Comparison of ENCODE assay signal across 19 cellular contexts in the genomic region with DNA sequence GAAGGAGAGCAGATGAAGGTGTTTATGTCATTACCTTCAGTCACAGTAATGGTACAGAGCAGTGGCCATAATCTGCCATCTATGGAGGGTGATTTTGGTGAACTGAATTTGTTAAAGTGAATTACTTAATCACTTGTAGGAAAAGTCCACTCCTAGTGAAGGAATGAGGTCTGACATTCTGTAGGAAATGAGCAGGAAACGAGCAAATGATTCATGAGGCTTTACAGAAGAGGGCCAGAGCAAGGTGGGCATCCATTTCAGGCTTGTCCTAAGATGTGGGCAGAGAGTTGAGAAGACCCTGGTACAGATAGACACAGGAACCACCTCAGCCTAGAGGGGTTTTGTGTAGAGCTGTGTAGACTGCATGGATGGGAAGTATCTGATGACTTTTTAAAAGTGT. TPM values are rescaled to one million over a fixed set of nuclear protein-coding genes. Genes with fewer than 3 reads are reported as not detected.
DNase-seq lines count a peak whose midpoint lies in the region; ATAC-seq, FAIRE-seq and TF ChIP-seq lines count a peak whose summit lies in the region.
"Had no signal": no experiment of that assay in that cellular context is flagged by ENCODE, and none has a peak within 500 bp of the region (broad histone marks: within the 10 kb centered on the region; RNA-seq: fewer than 3 reads in every experiment).

No MANE protein-coding gene starts in this region.

- no peaks in the 10 kb centered on the region for H3K27me3 ChIP-seq in astrocyte (ENCODE audit: insufficient read depth, low read length)
- no peaks in the 10 kb centered on the region for H3K27me3 ChIP-seq in trophoblast cell (ENCODE audit: insufficient read depth, low read length)

- peaks cover under 1% of the 10 kb centered on the region for H3K4me1 Mint-ChIP-seq in activated CD8-positive, alpha-beta T cell treated with anti-CD3 and anti-CD28 coated beads for 36 hours (ENCODE audit: low read depth)
- peaks cover 5% of the 10 kb centered on the region for H3K4me1 Mint-ChIP-seq in activated CD8-positive, alpha-beta T cell treated with anti-CD3 and anti-CD28 coated beads, Interleukin-2, amount 10 ng/mL, durations not matched to agents 7 days and 5 days (ENCODE audit: low read depth)
- peaks cover 21% of the 10 kb centered on the region for H3K4me1 Mint-ChIP-seq in HFFc6 (ENCODE audit: low read depth)
- H3K4me1 Mint-ChIP-seq in astrocyte (ENCODE audit: low read depth, unreplicated experiment), result peaks cover 25% of the 10 kb centered on the region

- H3K27ac ChIP-seq in astrocyte (ENCODE audit: low read depth, low read length), result no peak overlapping the region
- no peak overlapping the region for H3K27ac ChIP-seq in trophoblast cell (ENCODE audit: low read depth, low read length)
- H3K27ac ChIP-seq: C4-2B, HL-60 had no signal

- peaks cover 69% of the 10 kb centered on the region for H3K36me3 Mint-ChIP-seq in activated CD8-positive, alpha-beta T cell treated with anti-CD3 and anti-CD28 coated beads for 36 hours (ENCODE audit: low read depth)
- H3K36me3 Mint-ChIP-seq in activated CD8-positive, alpha-beta T cell treated with anti-CD3 and anti-CD28 coated beads, Interleukin-2, amount 10 ng/mL, durations not matched to agents 7 days and 5 days (ENCODE audit: low read depth), result peaks cover 80% of the 10 kb centered on the region
- H3K36me3 Mint-ChIP-seq in HFFc6 (ENCODE audit: low read depth), result peaks cover 51% of the 10 kb centered on the region
- peaks cover 43% of the 10 kb centered on the region for H3K36me3 Mint-ChIP-seq in astrocyte (ENCODE audit: low read depth, unreplicated experiment)

- ATAC-seq in activated CD8-positive, alpha-beta T cell treated with anti-CD3 and anti-CD28 coated beads for 36 hours, result no peak
- no peak for ATAC-seq in activated CD8-positive, alpha-beta T cell treated with anti-CD3 and anti-CD28 coated beads, Interleukin-2, amount 10 ng/mL, durations not matched to agents 7 days and 5 days
- ATAC-seq in GM21786 (IDR thresholded peaks at IDR 0.05; ENCODE audit: unreplicated experiment), result no peak
- ATAC-seq: GM12878, HCT116 had no signal

- no peak overlapping the region for H3K4me3 ChIP-seq in astrocyte (ENCODE audit: insufficient read depth, low read depth, low read length)
- no peak overlapping the region for H3K4me3 ChIP-seq in trophoblast cell (ENCODE audit: low read depth, low read length)
- H3K4me3 ChIP-seq: GM12878 had no signal

- POLR2A ChIA-PET in activated CD8-positive, alpha-beta T cell treated with anti-CD3 and anti-CD28 coated beads for 36 hours (lab: Charles Lee), result interaction anchor here (1.1 kb wide), 1 partner anchor 14 kb away, joined by 3 read pairs; no protein-coding TSS in a partner anchor
- POLR2A ChIA-PET in activated CD8-positive, alpha-beta T cell treated with anti-CD3 and anti-CD28 coated beads, Interleukin-2, amount 10 ng/mL, durations not matched to agents 7 days and 5 days (lab: Charles Lee), result interaction anchor here (0.6 kb wide), 1 partner anchor 66 kb away, joined by 3 read pairs; no protein-coding TSS in a partner anchor

- no peak for FAIRE-seq in astrocyte (lab: Jason Lieb, UNC)
- FAIRE-seq: GM12878, GM19239 had no signal

- H3K4me2 ChIP-seq in astrocyte (ENCODE audit: low read length), result no peak overlapping the region
- H3K4me2 ChIP-seq in trophoblast cell (ENCODE audit: low read length), result no peak overlapping the region

- no peaks in the 10 kb centered on the region for H3K9me3 Mint-ChIP-seq in activated CD8-positive, alpha-beta T cell treated with anti-CD3 and anti-CD28 coated beads for 36 hours
- no peaks in the 10 kb centered on the region for H3K9me3 Mint-ChIP-seq in activated CD8-positive, alpha-beta T cell treated with anti-CD3 and anti-CD28 coated beads, Interleukin-2, amount 10 ng/mL, durations not matched to agents 7 days and 5 days (ENCODE audit: insufficient read depth)
- no peaks in the 10 kb centered on the region for H3K9me3 Mint-ChIP-seq in HFFc6
- no peaks in the 10 kb centered on the region for H3K9me3 Mint-ChIP-seq in astrocyte (ENCODE audit: unreplicated experiment)

- H4K12ac ChIP-seq in trophoblast cell (ENCODE audit: low read depth, low read length), result no peak overlapping the region

- H4K91ac ChIP-seq in trophoblast cell (ENCODE audit: low read depth, low read length), result no peak overlapping the region

- H3K79me2 ChIP-seq in astrocyte (ENCODE audit: insufficient read depth, low read length), result no peaks in the 10 kb centered on the region
- H3K79me2 ChIP-seq in trophoblast cell (ENCODE audit: control insufficient read depth, insufficient read depth, low read length, poor library complexity), result no peaks in the 10 kb centered on the region

- no peak overlapping the region for H3K14ac ChIP-seq in trophoblast cell (ENCODE audit: low read length)

- CTCF ChIA-PET in activated CD8-positive, alpha-beta T cell treated with anti-CD3 and anti-CD28 coated beads for 36 hours (lab: Charles Lee), result interaction anchor here (4.3 kb wide), 1 partner anchor 16 kb away, joined by 19 read pairs; no protein-coding TSS in a partner anchor
- CTCF ChIA-PET in activated CD8-positive, alpha-beta T cell treated with anti-CD3 and anti-CD28 coated beads, Interleukin-2, amount 10 ng/mL, durations not matched to agents 7 days and 5 days (lab: Charles Lee), result no interaction called here

- intact Hi-C loops in activated CD8-positive, alpha-beta T cell treated with anti-CD3 and anti-CD28 coated beads for 36 hours (cut with micrococcal nuclease), result no loop called here

- no peak overlapping the region for H4K8ac ChIP-seq in trophoblast cell (ENCODE audit: low read depth, low read length)

- whole genome bisulfite sequencing in trophoblast cell (ENCODE audit: extremely low coverage, insufficient coverage, insufficient read length), result no CpG with 5 or more reads among the region's 1 CpG

- H3K9me3 ChIP-seq in astrocyte (ENCODE audit: insufficient read depth, low read depth, low read length), result no peaks in the 10 kb centered on the region
- peaks cover 2% of the 10 kb centered on the region for H3K9me3 ChIP-seq in trophoblast cell (ENCODE audit: insufficient read depth, low read depth, low read length)

- H3K9ac ChIP-seq in astrocyte (ENCODE audit: low read length) (no peak overlapping the region), trophoblast cell (ENCODE audit: low read length) (no peak overlapping the region)

- H3K4me1 ChIP-seq in astrocyte (ENCODE audit: insufficient read depth, low read length) (no peaks in the 10 kb centered on the region), trophoblast cell (ENCODE audit: control insufficient read depth in 1 of 2, insufficient read depth in 2 of 2, low read length in 2 of 2) (no peaks in the 10 kb centered on the region)

- H3K27me3 Mint-ChIP-seq in activated CD8-positive, alpha-beta T cell treated with anti-CD3 and anti-CD28 coated beads for 36 hours, result no peaks in the 10 kb centered on the region
- H3K27me3 Mint-ChIP-seq in activated CD8-positive, alpha-beta T cell treated with anti-CD3 and anti-CD28 coated beads, Interleukin-2, amount 10 ng/mL, durations not matched to agents 7 days and 5 days (ENCODE audit: low read depth), result no peaks in the 10 kb centered on the region
- H3K27me3 Mint-ChIP-seq in HFFc6 (ENCODE audit: insufficient read depth) (no peaks in the 10 kb centered on the region), astrocyte (ENCODE audit: low read depth, unreplicated experiment) (no peaks in the 10 kb centered on the region)

- H3K36me3 ChIP-seq in astrocyte (ENCODE audit: insufficient read depth, low read length) (peaks cover 65% of the 10 kb centered on the region), trophoblast cell (ENCODE audit: control insufficient read depth in 1 of 2, insufficient read depth in 2 of 2, low read length in 2 of 2) (peaks cover 36 to 61% of the 10 kb centered on the region in 2 experiments)

- no peak for TF ChIP-seq CTCF in activated CD8-positive, alpha-beta T cell treated with anti-CD3 and anti-CD28 coated beads for 36 hours (IDR thresholded peaks at IDR 0.05)
- TF ChIP-seq CTCF in HFFc6 (IDR thresholded peaks at IDR 0.05), result no peak
- no peak for TF ChIP-seq CTCF in astrocyte (IDR thresholded peaks at IDR 0.05; ENCODE audit: insufficient read depth, low read depth, low read length)

- no peak overlapping the region for H3K18ac ChIP-seq in trophoblast cell (ENCODE audit: low read length)

- no peak overlapping the region for H2BK120ac ChIP-seq in trophoblast cell (ENCODE audit: insufficient read depth, low read length, poor library complexity)

- H2AK5ac ChIP-seq in trophoblast cell (ENCODE audit: low read length), result no peak overlapping the region

- DNase-seq in activated CD8-positive, alpha-beta T cell treated with anti-CD3 and anti-CD28 coated beads for 36 hours, result no peak
- DNase-seq in activated CD8-positive, alpha-beta T cell treated with anti-CD3 and anti-CD28 coated beads, Interleukin-2, amount 10 ng/mL, durations not matched to agents 7 days and 5 days, result no peak
- DNase-seq in HFFc6 (no peak), astrocyte (ENCODE audit: low read depth) (no peak), trophoblast cell (no peak), middle frontal gyrus (ENCODE audit: extremely low spot score, low spot score) (no peak), GM19238 (ENCODE audit: insufficient read length, low spot score) (no peak)
- DNase-seq: Calu3, KBM-7, NCI-H1436 treated with DMSO at 0.1 percent for 48 hours, NCI-H2081 treated with DMSO at 0.1 percent for 48 hours, NCI-H524, RPMI8226 had no signal

- no peaks in the 10 kb centered on the region for H4K20me1 ChIP-seq in astrocyte (ENCODE audit: insufficient read depth, low read length)

- peak overlapping the region; percentile 44 for H3K27ac Mint-ChIP-seq in activated CD8-positive, alpha-beta T cell treated with anti-CD3 and anti-CD28 coated beads for 36 hours
- no peak overlapping the region for H3K27ac Mint-ChIP-seq in activated CD8-positive, alpha-beta T cell treated with anti-CD3 and anti-CD28 coated beads, Interleukin-2, amount 10 ng/mL, durations not matched to agents 7 days and 5 days
- H3K27ac Mint-ChIP-seq in HFFc6, result peak overlapping the region; percentile 79; the same call in 1 of the 2 replicates
- H3K27ac Mint-ChIP-seq in astrocyte (ENCODE audit: unreplicated experiment), result peak overlapping the region; percentile 85

- no peak overlapping the region for H2BK5ac ChIP-seq in trophoblast cell (ENCODE audit: low read depth, low read length, poor library complexity)

- H2AFZ ChIP-seq in astrocyte (ENCODE audit: low read depth, low read length), result no peak overlapping the region
- no peak overlapping the region for H2AFZ ChIP-seq in trophoblast cell (ENCODE audit: insufficient read depth, low read length, poor library complexity)

- H3K23ac ChIP-seq in trophoblast cell (ENCODE audit: low read length), result peak overlapping the region; percentile 58

- no peak overlapping the region for H3K4ac ChIP-seq in trophoblast cell (ENCODE audit: low read depth, low read length)

- H2BK12ac ChIP-seq in trophoblast cell (ENCODE audit: low read length), result no peak overlapping the region

- no peaks in the 10 kb centered on the region for H3K79me1 ChIP-seq in trophoblast cell (ENCODE audit: low read length)

- H3K4me3 Mint-ChIP-seq in activated CD8-positive, alpha-beta T cell treated with anti-CD3 and anti-CD28 coated beads for 36 hours, result no peak overlapping the region
- no peak overlapping the region for H3K4me3 Mint-ChIP-seq in activated CD8-positive, alpha-beta T cell treated with anti-CD3 and anti-CD28 coated beads, Interleukin-2, amount 10 ng/mL, durations not matched to agents 7 days and 5 days
- H3K4me3 Mint-ChIP-seq in HFFc6 (no peak overlapping the region), astrocyte (ENCODE audit: unreplicated experiment) (no peak overlapping the region)

RNA-seq across cellular contexts. Expression of gene SGSM3, which starts 6.0 kb away (rescaled TPM):
- total RNA-seq in activated CD8-positive, alpha-beta T cell treated with anti-CD3 and anti-CD28 coated beads for 36 hours, result 10 to 100 TPM; 60.2 to 64.3 TPM
- total RNA-seq in activated CD8-positive, alpha-beta T cell treated with anti-CD3 and anti-CD28 coated beads, Interleukin-2, amount 10 ng/mL, durations not matched to agents 7 days and 5 days, result 100 to 1,000 TPM; 105 TPM
- total RNA-seq in HFFc6 (2021; fragmentation: NEBNext Ultra II Directional; extraction: Animal tissue kit (Norgen Biotek cat#: 25700)), result 10 to 100 TPM; 41.3 to 52.1 (median 45.5) TPM
- total RNA-seq in astrocyte, result 69.5 and 70.9 TPM in 2 replicates
- 49.6 and 51.5 TPM in 2 replicates for polyA plus RNA-seq in trophoblast cell (2013)

RNA-seq across cellular contexts. Expression of gene ADSL, which starts 18.1 kb away (rescaled TPM):
- total RNA-seq in activated CD8-positive, alpha-beta T cell treated with anti-CD3 and anti-CD28 coated beads for 36 hours, result 100 to 1,000 TPM; 160 to 169 TPM
- 100 to 1,000 TPM; 109 to 118 TPM for total RNA-seq in activated CD8-positive, alpha-beta T cell treated with anti-CD3 and anti-CD28 coated beads, Interleukin-2, amount 10 ng/mL, durations not matched to agents 7 days and 5 days
- 10 to 100 TPM; 60.6 to 73.8 (median 70.9) TPM for total RNA-seq in HFFc6 (2021; fragmentation: NEBNext Ultra II Directional; extraction: Animal tissue kit (Norgen Biotek cat#: 25700))
- total RNA-seq in astrocyte, result 70.1 and 83.4 TPM in 2 replicates
- 46.5 and 47.6 TPM in 2 replicates for polyA plus RNA-seq in trophoblast cell (2013)
